In the genomic region with DNA sequence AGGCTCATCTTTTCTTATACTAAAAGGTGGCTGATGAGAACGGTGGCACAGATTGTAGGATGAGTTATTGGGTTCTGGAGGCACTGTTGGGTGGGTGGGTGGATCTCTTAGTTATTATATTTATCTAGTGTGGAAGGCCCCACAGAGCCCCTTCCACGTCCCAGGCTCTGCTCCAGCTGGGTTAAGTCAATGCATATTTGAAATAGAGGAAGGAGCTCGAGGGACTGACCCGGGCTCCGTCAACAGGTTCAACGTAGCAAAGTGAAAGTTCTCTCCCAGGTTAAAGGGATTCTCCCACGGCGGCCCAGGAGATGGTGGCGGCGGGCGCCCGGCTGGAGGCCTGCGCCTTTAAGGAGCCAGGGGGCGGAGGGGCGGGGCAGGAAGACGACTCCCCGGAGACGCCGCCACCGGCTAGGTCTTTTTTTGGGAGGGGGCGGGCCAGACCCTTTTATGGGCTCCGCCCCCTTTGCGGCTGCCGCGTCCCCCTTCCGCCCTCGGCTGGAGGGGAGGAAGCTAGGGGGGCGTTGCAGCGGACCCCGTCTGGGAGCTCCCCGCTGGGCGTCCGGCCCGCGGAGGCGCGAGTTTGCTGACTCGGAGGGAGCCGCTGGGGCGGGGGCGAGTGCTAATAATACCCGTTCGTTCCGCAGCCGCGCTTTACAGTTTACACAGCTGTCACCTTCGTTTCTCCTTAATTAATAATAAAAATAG, we compare ENCODE assay signal across 8 cellular contexts.
DNase-seq lines count a peak whose midpoint lies in the region; ATAC-seq and TF ChIP-seq lines count a peak whose summit lies in the region.

No MANE protein-coding gene starts in this region.

- H3K36me3 ChIP-seq in KOPT-K1 (ENCODE audit: insufficient read depth, low read length): peaks cover 16% of the 10 kb centered on the region; the same call in 1 of the 2 replicates

- H3K27me3 Mint-ChIP-seq in nephron progenitor cell (ENCODE audit: low read depth, poor library complexity): peaks cover 3% of the 10 kb centered on the region
- H3K27me3 Mint-ChIP-seq in stimulated activated naive CD8-positive, alpha-beta T cell treated with anti-CD3 and anti-CD28 coated beads, Interleukin-15, Interleukin-2, amounts not matched to agents 100 ng/mL and 50 ng/mL, for 24 hours: no peaks in the 10 kb centered on the region

- peak; percentile 65 for ATAC-seq in GM21737 (IDR thresholded peaks at IDR 0.05; ENCODE audit: unreplicated experiment)

- H3K36me3 Mint-ChIP-seq in nephron progenitor cell (ENCODE audit: low read depth): no peaks in the 10 kb centered on the region
- no peaks in the 10 kb centered on the region for H3K36me3 Mint-ChIP-seq in stimulated activated naive CD8-positive, alpha-beta T cell treated with anti-CD3 and anti-CD28 coated beads, Interleukin-15, Interleukin-2, amounts not matched to agents 100 ng/mL and 50 ng/mL, for 24 hours (ENCODE audit: low read depth)

- H3K4me3 Mint-ChIP-seq in nephron progenitor cell: peak overlapping the region; percentile 83
- peak overlapping the region; percentile 89 for H3K4me3 Mint-ChIP-seq in stimulated activated naive CD8-positive, alpha-beta T cell treated with anti-CD3 and anti-CD28 coated beads, Interleukin-15, Interleukin-2, amounts not matched to agents 100 ng/mL and 50 ng/mL, for 24 hours

- no peaks in the 10 kb centered on the region for H3K9me3 ChIP-seq in KOPT-K1 (ENCODE audit: insufficient read depth, low read length, poor library complexity, severe bottlenecking)

- H3K4me1 Mint-ChIP-seq in nephron progenitor cell: peaks cover 60% of the 10 kb centered on the region
- H3K4me1 Mint-ChIP-seq in stimulated activated naive CD8-positive, alpha-beta T cell treated with anti-CD3 and anti-CD28 coated beads, Interleukin-15, Interleukin-2, amounts not matched to agents 100 ng/mL and 50 ng/mL, for 24 hours (ENCODE audit: low read depth): peaks cover 27% of the 10 kb centered on the region

- DNase-seq in DMS79 treated with DMSO at 0.1 percent for 48 hours (lab: John Stamatoyannopoulos, UW) (peak; percentile 98), RKO (ENCODE audit: low spot score) (peak; percentile 91), fibroblast of pulmonary artery (ENCODE audit: low read depth) (peak; percentile 91), nephron progenitor cell (peak; percentile 96)
- DNase-seq in activated T-helper 1 cell treated with anti-CD3 and anti-CD28 coated beads, Interleukin-2, amount 50 U/mL, for 16 hours (ENCODE audit: low read depth in 1 of 2, low spot score in 1 of 2): peak; percentile 88 to 90

- peak overlapping the region; percentile 83 for H3K27ac Mint-ChIP-seq in nephron progenitor cell
- H3K27ac Mint-ChIP-seq in stimulated activated naive CD8-positive, alpha-beta T cell treated with anti-CD3 and anti-CD28 coated beads, Interleukin-15, Interleukin-2, amounts not matched to agents 100 ng/mL and 50 ng/mL, for 24 hours: peak overlapping the region; percentile 63

- H3K4me3 ChIP-seq in fibroblast of pulmonary artery (replicated peaks; ENCODE audit: low read depth, low read length): peak overlapping the region; percentile 96

- peak overlapping the region; percentile 76 for H3K27ac ChIP-seq in KOPT-K1 (ENCODE audit: low read depth, low read length, poor library complexity, severe bottlenecking)

- H3K9me3 Mint-ChIP-seq in nephron progenitor cell: no peaks in the 10 kb centered on the region
- no peaks in the 10 kb centered on the region for H3K9me3 Mint-ChIP-seq in stimulated activated naive CD8-positive, alpha-beta T cell treated with anti-CD3 and anti-CD28 coated beads, Interleukin-15, Interleukin-2, amounts not matched to agents 100 ng/mL and 50 ng/mL, for 24 hours

- TF ChIP-seq CTCF in fibroblast of pulmonary artery (IDR thresholded peaks at IDR 0.05; ENCODE audit: low read length, missing control alignments): peak; percentile 13
- no peak for TF ChIP-seq CTCF in nephron progenitor cell (IDR thresholded peaks at IDR 0.05)

Comparison
In these comparisons a context has a peak if more than half of its experiments do, and no peak if none do; other contexts are left out.
1. Peak in every context shown above with its lines: DNase-seq, ATAC-seq, H3K4me3 ChIP-seq and H3K27ac ChIP-seq.